In the genomic region with DNA sequence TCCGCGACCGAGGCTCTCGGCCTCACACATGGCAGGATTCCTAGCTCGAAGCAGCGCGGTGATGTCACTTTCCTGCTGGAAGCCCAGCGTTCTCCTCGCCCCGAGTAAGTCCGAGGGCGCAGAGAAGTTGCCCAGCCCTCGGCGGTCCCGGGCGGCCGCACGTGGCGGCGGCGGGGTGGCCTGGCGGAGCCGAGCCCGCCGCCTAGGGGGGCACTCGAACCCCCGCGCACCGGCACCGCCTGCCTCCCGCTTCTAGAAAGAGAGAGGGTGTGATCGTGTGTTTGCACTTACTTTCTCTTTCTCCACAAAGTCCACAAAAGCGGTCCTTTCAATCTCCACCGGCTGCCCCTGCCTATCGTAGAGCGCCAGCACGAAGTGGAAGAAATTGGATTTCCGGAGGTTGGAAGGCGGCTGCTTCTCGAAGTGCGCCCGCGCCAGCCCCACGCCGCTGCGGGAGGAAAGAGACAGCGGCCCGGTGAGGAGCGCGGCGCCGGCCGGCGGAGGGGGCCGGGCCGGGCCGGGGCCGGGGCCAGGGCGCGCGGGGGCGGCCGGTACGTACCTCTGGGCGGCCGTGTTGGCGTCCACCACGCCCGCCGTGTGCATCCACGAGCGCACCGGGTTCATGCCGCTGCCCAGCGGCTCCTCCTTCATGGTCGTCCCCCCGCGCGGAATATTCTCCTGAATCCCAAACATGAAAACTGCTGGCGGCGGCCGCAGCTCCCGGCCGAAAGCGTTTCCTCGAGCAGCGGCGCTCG, we compare ENCODE assay signal across 9 cellular contexts. TPM values are rescaled to one million over a fixed set of nuclear protein-coding genes. Genes with fewer than 3 reads are reported as not detected.
DNase-seq lines count a peak whose midpoint lies in the region.
"Had no signal": no experiment of that assay in that cellular context is flagged by ENCODE, and none has a peak within 500 bp of the region (broad histone marks: within the 10 kb centered on the region; RNA-seq: fewer than 3 reads in every experiment).

No MANE protein-coding gene starts in this region.

- H2BK12ac ChIP-seq in neuronal stem cell (ENCODE audit: low read length) = no peak overlapping the region

- H3K27ac ChIP-seq in SJSA1 (no peak overlapping the region), esophagus (ENCODE audit: low read depth in 2 of 2, low read length in 1 of 2) (no peak overlapping the region), neuronal stem cell (replicated peaks; ENCODE audit: low read length) (no peak overlapping the region)
- H3K27ac ChIP-seq: neutrophil had no signal

- no peak overlapping the region for H2BK15ac ChIP-seq in neuronal stem cell (ENCODE audit: low read length)

- no peak overlapping the region for H2BK120ac ChIP-seq in neuronal stem cell (ENCODE audit: low read depth, low read length)

- H3K79me1 ChIP-seq in neuronal stem cell (ENCODE audit: low read depth, low read length) = no peaks in the 10 kb centered on the region

- H3K4me3 ChIP-seq in SJSA1 (peak overlapping the region; percentile 21), esophagus (ENCODE audit: low read depth in 1 of 2, low read length in 2 of 2) (peak overlapping the region; percentile 50 to 62), neuronal stem cell (ENCODE audit: low read length in 2 of 2) (peak overlapping the region; percentile 44 to 80)

- no peak overlapping the region for H3K4ac ChIP-seq in neuronal stem cell (ENCODE audit: low read length)

- no peak overlapping the region for H4K8ac ChIP-seq in neuronal stem cell (ENCODE audit: low read depth, low read length)

- no peak overlapping the region for H3K14ac ChIP-seq in neuronal stem cell (ENCODE audit: low read length)

- H3K9me3 ChIP-seq in SJSA1 (replicated peaks) (peaks cover 32% of the 10 kb centered on the region), esophagus (ENCODE audit: control insufficient read depth in 2 of 2, insufficient read depth in 1 of 2, low read depth in 1 of 2, low read length in 1 of 2) (peaks cover 0 to 2% of the 10 kb centered on the region in 2 donors), neuronal stem cell (replicated peaks in 1 of 2; ENCODE audit: control insufficient read depth in 2 of 2, insufficient read depth in 1 of 2, low read depth in 1 of 2, low read length in 2 of 2) (no peaks in the 10 kb centered on the region)
- H3K9me3 ChIP-seq: neutrophil had no signal

- H3K4me1 ChIP-seq in SJSA1 (replicated peaks) (peaks cover 5% of the 10 kb centered on the region; the same call in 1 of the 2 replicates), esophagus (ENCODE audit: control insufficient read depth in 2 of 2, insufficient read depth in 2 of 2, low read length in 1 of 2) (peaks cover 10 to 20% of the 10 kb centered on the region in 2 donors), neuronal stem cell (ENCODE audit: control insufficient read depth in 2 of 2, insufficient read depth in 1 of 2, low read depth in 1 of 2, low read length in 2 of 2) (peaks cover 7 to 12% of the 10 kb centered on the region in 2 donors)

- H3K27me3 ChIP-seq in SJSA1 (replicated peaks) (peaks cover 13% of the 10 kb centered on the region; the same call in 1 of the 2 replicates), esophagus (ENCODE audit: control insufficient read depth in 1 of 2, insufficient read depth in 2 of 2, low read length in 2 of 2) (peaks cover 5 to 65% of the 10 kb centered on the region in 2 donors), neuronal stem cell (ENCODE audit: control insufficient read depth in 3 of 3, insufficient read depth in 3 of 3, low read depth in 1 of 3, low read length in 3 of 3) (peaks cover 48 to 95% (median 89%) of the 10 kb centered on the region in 3 experiments)

- H3K23ac ChIP-seq in neuronal stem cell (ENCODE audit: low read depth, low read length, poor library complexity) = no peak overlapping the region

- 2% methylated on average over 55 to 89 of the region's 89 CpGs for WGBS in esophagus, 2 donors
- WGBS in neuronal stem cell (ENCODE audit: extremely low coverage in 2 of 2, insufficient read length in 2 of 2, insufficient replicate concordance in 1 of 2), 2 donors = no CpG with 5 or more reads among the region's 89 CpGs

- peak overlapping the region; percentile 64 for H3K9ac ChIP-seq in neuronal stem cell (ENCODE audit: low read depth, low read length, poor library complexity)

- H2BK5ac ChIP-seq in neuronal stem cell (ENCODE audit: low read length) = peak overlapping the region; percentile 82

- H2AFZ ChIP-seq in neuronal stem cell (ENCODE audit: low read length) = peak overlapping the region; percentile 98

- H3K4me2 ChIP-seq in neuronal stem cell (ENCODE audit: insufficient read depth, low read length, poor library complexity, severe bottlenecking) = peak overlapping the region; percentile 93

- no peak overlapping the region for H2AK5ac ChIP-seq in neuronal stem cell (ENCODE audit: low read depth, low read length)

- no peaks in the 10 kb centered on the region for H3K36me3 ChIP-seq in SJSA1
- no peaks in the 10 kb centered on the region for H3K36me3 ChIP-seq in esophagus (ENCODE audit: control insufficient read depth in 2 of 2, insufficient read depth in 2 of 2, low read length in 1 of 2)
- H3K36me3 ChIP-seq in neuronal stem cell (replicated peaks in 1 of 2; ENCODE audit: control insufficient read depth in 2 of 2, insufficient read depth in 2 of 2, low read length in 2 of 2) = no peaks in the 10 kb centered on the region
- H3K36me3 ChIP-seq: neutrophil had no signal

- H3K18ac ChIP-seq in neuronal stem cell (ENCODE audit: low read length) = peak overlapping the region; percentile 89

- no peak overlapping the region for H4K91ac ChIP-seq in neuronal stem cell (ENCODE audit: low read depth, low read length, poor library complexity)

- peak; percentile 77 for DNase-seq in Daoy (ENCODE audit: low read depth)
- no peak for DNase-seq in SJSA1 (ENCODE audit: low read depth in 1 of 2, low spot score in 2 of 2)
- DNase-seq in neuronal stem cell (ENCODE audit: low spot score) = peak; percentile 57
- DNase-seq in NCI-H2196 (lab: John Stamatoyannopoulos, UW; ENCODE audit: unreplicated experiment) = no peak
- no peak for DNase-seq in stimulated activated CD8-positive, alpha-beta memory T cell treated with anti-CD3 and anti-CD28 coated beads, Interleukin-4, amount 100 ng/mL, for 48 hours
- DNase-seq in iPS-NIHi11 (ENCODE audit: low spot score) = no peak
- DNase-seq in activated effector memory CD4-positive, alpha-beta T cell treated with anti-CD3 and anti-CD28 coated beads, Interleukin-2, amount 50 U/mL, for 16 hours = no peak

RNA-seq across cellular contexts. Expression of a gene that starts 0.8 kb away (rescaled TPM):
- total RNA-seq in Daoy (2014; rRNA removed; shearing (Covaris generic)) = 1.1 and 3.4 TPM in 2 replicates
- not detected in 2 replicates for total RNA-seq in SJSA1 (2014; rRNA removed; shearing (Covaris generic))
- under 1 TPM; 0.57 to 0.58 TPM for polyA plus RNA-seq in esophagus
- polyA plus RNA-seq in neuronal stem cell (2013, experiment 1 of 2) = 3.3 TPM
- polyA plus RNA-seq in neuronal stem cell (2013, experiment 2 of 2) = 3.1 TPM

Comparison
In these comparisons a context has a peak if more than half of its experiments do, and no peak if none do; other contexts are left out.
1. DNase-seq: peak in Daoy (single experiment) and neuronal stem cell (single experiment); none in SJSA1 (0 of 2), NCI-H2196 (single experiment), stimulated activated CD8-positive, alpha-beta memory T cell treated with anti-CD3 and anti-CD28 coated beads, Interleukin-4, amount 100 ng/mL, for 48 hours (single experiment), iPS-NIHi11 (single experiment) and activated effector memory CD4-positive, alpha-beta T cell treated with anti-CD3 and anti-CD28 coated beads, Interleukin-2, amount 50 U/mL, for 16 hours (single experiment).
2. Peak in every context shown above with its lines, with median percentiles within 50 percentile points of each other: H3K4me3 ChIP-seq.